9 cellular contexts compared by ENCODE assay signal in the genomic region with DNA sequence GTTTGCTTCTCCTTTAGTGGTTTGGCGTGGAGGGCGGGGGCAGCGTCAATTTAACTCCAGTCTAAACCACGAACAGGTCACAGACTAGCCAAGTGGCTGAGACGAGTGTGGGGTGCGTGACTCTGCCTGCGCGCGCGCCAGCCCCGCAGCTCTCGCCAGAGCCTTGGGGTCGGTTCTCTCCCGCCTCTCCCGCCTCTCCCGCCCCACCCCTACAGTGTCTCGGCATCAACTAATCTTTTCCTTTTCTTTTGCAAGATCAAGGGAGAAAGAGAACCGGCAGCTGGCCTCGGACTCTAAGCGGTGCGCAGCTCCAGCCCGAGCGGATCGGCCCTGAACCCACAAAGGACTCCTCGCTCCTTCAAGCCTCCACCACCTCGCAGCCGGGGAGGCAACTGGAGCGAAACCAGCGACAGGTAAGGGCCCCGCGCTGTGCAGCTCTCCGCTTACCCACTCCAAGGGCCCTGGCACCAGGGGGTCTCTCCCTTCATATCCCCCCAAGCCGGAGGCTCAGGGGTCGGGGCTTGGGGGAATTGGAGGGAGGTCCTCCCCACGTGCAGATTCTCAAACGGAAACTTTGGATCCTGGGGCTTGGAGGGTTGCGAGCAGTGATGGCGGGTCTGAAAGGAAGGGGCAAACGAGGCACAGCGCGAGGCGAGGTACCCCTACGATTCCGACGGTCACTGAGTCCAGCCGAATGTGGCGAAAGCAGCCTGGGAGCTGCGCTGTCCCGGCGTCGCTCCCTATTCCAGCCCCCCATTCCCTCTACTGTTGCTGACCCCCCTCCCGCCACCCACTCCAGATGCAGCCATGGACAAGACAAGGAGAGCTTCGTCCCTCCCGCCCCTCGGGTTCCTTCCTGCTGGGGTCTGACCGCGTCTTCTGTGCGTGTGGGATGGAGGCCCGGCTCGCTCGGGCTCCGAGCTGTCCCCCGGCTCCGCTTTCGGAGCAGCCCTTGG. TPM values are rescaled to one million over a fixed set of nuclear protein-coding genes. Genes with fewer than 3 reads are reported as not detected.
DNase-seq lines count a peak whose midpoint lies in the region; ATAC-seq and TF ChIP-seq lines count a peak whose summit lies in the region.
"Had no signal": no experiment of that assay in that cellular context is flagged by ENCODE, and none has a peak within 500 bp of the region (broad histone marks: within the 10 kb centered on the region; RNA-seq: fewer than 3 reads in every experiment).

No MANE protein-coding gene starts in this region.

- 1 to 2% methylated on average over 23 to 65 of the region's 65 CpGs for WGBS in testis, 2 donors

- H3K9me3 ChIP-seq in HUES6 (ENCODE audit: control insufficient read depth, insufficient read depth, low read depth, low read length): no peaks in the 10 kb centered on the region
- no peaks in the 10 kb centered on the region for H3K9me3 ChIP-seq in testis

- no peak overlapping the region for H3K9ac ChIP-seq in HUES6 (ENCODE audit: low read length)

- H3K27ac ChIP-seq in HUES6 (ENCODE audit: low read depth, low read length) (no peak overlapping the region), testis (no peak overlapping the region)
- H3K27ac ChIP-seq: epithelial cell of prostate had no signal

- H3K4me3 ChIP-seq in HUES6 (ENCODE audit: low read depth, low read length) (peak overlapping the region; percentile 61), testis (no peak overlapping the region)

- TF ChIP-seq CTCF in testis (IDR thresholded peaks at IDR 0.05): no peak

- H3K27me3 ChIP-seq in HUES6 (ENCODE audit: control insufficient read depth, insufficient read depth, low read length) (peaks cover 93% of the 10 kb centered on the region), testis (no peaks in the 10 kb centered on the region)

- no peak for ATAC-seq in HG02840 (IDR thresholded peaks at IDR 0.05; ENCODE audit: low FRiP score, unreplicated experiment)

- DNase-seq in dedifferentiated amniotic fluid mesenchymal stem cell (ENCODE audit: extremely low spot score): peak; percentile 34
- DNase-seq in islet precursor cell: peak; percentile 57
- peak; percentile 13 for DNase-seq in testis
- DNase-seq in H4 (ENCODE audit: low spot score): no peak
- no peak for DNase-seq in stimulated activated CD4-positive, alpha-beta T cell treated with anti-CD3 and anti-CD28 coated beads, Interleukin-4, amount 100 ng/mL, for 1 hour
- DNase-seq: substantia nigra had no signal

- intact Hi-C loops in testis (cut with DNase I; ENCODE audit: low total_unique reads): no loop called here

- H3K36me3 ChIP-seq in HUES6 (ENCODE audit: control insufficient read depth, insufficient read depth, low read length) (no peaks in the 10 kb centered on the region), testis (ENCODE audit: low read depth, missing control alignments) (no peaks in the 10 kb centered on the region)

- peaks cover 16% of the 10 kb centered on the region for H3K4me1 ChIP-seq in HUES6 (ENCODE audit: control insufficient read depth, insufficient read depth, low read length)
- peaks cover 17% of the 10 kb centered on the region for H3K4me1 ChIP-seq in testis

- TF ChIP-seq POLR2A in testis (IDR thresholded peaks at IDR 0.05): no peak

RNA-seq across cellular contexts. Expression of gene CHRM2, which starts 0.8 kb away (rescaled TPM):
- under 1 TPM; 0.31 to 0.55 TPM for total RNA-seq in testis
- 1.7 TPM for polyA plus RNA-seq in testis (ENCODE audit: insufficient read depth, low read depth, low replicate concordance)
- 0.04 and 0.58 TPM in 2 replicates for total RNA-seq in H4 (2014; rRNA removed; shearing (Covaris generic))

Comparison
In these comparisons a context has a peak if more than half of its experiments do, and no peak if none do; other contexts are left out.
1. DNase-seq: peak in dedifferentiated amniotic fluid mesenchymal stem cell (single experiment), islet precursor cell (single experiment) and testis (single experiment); none in H4 (single experiment) and stimulated activated CD4-positive, alpha-beta T cell treated with anti-CD3 and anti-CD28 coated beads, Interleukin-4, amount 100 ng/mL, for 1 hour (single experiment).